Comparison of ENCODE assay signal across 11 cellular contexts in genomic region chr11:101003468-101003867, GRCh38.
A peak's percentile ranks its signal among the peaks of the same experiment; 100 is the strongest.
DNase-seq lines count a peak whose midpoint lies in the region; ATAC-seq, FAIRE-seq and TF ChIP-seq lines count a peak whose summit lies in the region.
"Had no signal": no experiment of that assay in that cellular context is flagged by ENCODE, and none has a peak within 500 bp of the region (broad histone marks: within the 10 kb centered on the region; RNA-seq: fewer than 3 reads in every experiment).

No MANE protein-coding gene starts in this region.

- H3K36me3 ChIP-seq in MM.1S (replicated peaks; ENCODE audit: insufficient read depth, low read length): no peaks in the 10 kb centered on the region
- H3K36me3 ChIP-seq in effector memory CD4-positive, alpha-beta T cell (ENCODE audit: control insufficient read depth, insufficient read depth, low read length): no peaks in the 10 kb centered on the region
- H3K36me3 ChIP-seq: ascending aorta had no signal

- no peak overlapping the region for H3K27ac Mint-ChIP-seq in activated CD4-positive, alpha-beta T cell treated with anti-CD3 and anti-CD28 coated beads, Interleukin-2, amount 10 ng/mL, durations not matched to agents 24 days and 14 days

- H3K79me2 ChIP-seq in MM.1S (ENCODE audit: low read length): no peaks in the 10 kb centered on the region

- H3K4me3 ChIP-seq in MM.1S (ENCODE audit: low read length) (no peak overlapping the region), epithelial cell of proximal tubule (ENCODE audit: low read depth, low read length) (no peak overlapping the region)
- no peak overlapping the region for H3K4me3 ChIP-seq in effector memory CD4-positive, alpha-beta T cell (ENCODE audit: insufficient read depth, low read depth, low read length, poor library complexity, severe bottlenecking)
- H3K4me3 ChIP-seq: ascending aorta had no signal

- no peak overlapping the region for H3K4me2 ChIP-seq in MM.1S (ENCODE audit: low read depth, low read length)

- no peak overlapping the region for H3K27ac ChIP-seq in MM.1S (ENCODE audit: low read length)
- H3K27ac ChIP-seq in effector memory CD4-positive, alpha-beta T cell (ENCODE audit: insufficient read depth, low read length, poor library complexity, severe bottlenecking): no peak overlapping the region
- H3K27ac ChIP-seq: ascending aorta had no signal

- H3K36me3 Mint-ChIP-seq in activated CD4-positive, alpha-beta T cell treated with anti-CD3 and anti-CD28 coated beads, Interleukin-2, amount 10 ng/mL, durations not matched to agents 24 days and 14 days (ENCODE audit: low read depth): no peaks in the 10 kb centered on the region

- H3F3A ChIP-seq in MM.1S (ENCODE audit: insufficient read depth, low read length): no peaks in the 10 kb centered on the region

- H3K9me3 ChIP-seq in MM.1S (replicated peaks; ENCODE audit: insufficient read depth, low read length): no peaks in the 10 kb centered on the region
- no peaks in the 10 kb centered on the region for H3K9me3 ChIP-seq in effector memory CD4-positive, alpha-beta T cell (ENCODE audit: control insufficient read depth, low read length)
- H3K9me3 ChIP-seq: ascending aorta had no signal

- no peaks in the 10 kb centered on the region for H3K9me2 ChIP-seq in MM.1S (replicated peaks; ENCODE audit: insufficient read depth, low read length)

- H3K9me3 Mint-ChIP-seq in activated CD4-positive, alpha-beta T cell treated with anti-CD3 and anti-CD28 coated beads, Interleukin-2, amount 10 ng/mL, durations not matched to agents 24 days and 14 days: no peaks in the 10 kb centered on the region

- no peaks in the 10 kb centered on the region for H3K27me3 Mint-ChIP-seq in activated CD4-positive, alpha-beta T cell treated with anti-CD3 and anti-CD28 coated beads, Interleukin-2, amount 10 ng/mL, durations not matched to agents 24 days and 14 days

- intact Hi-C loops in activated CD4-positive, alpha-beta T cell treated with anti-CD3 and anti-CD28 coated beads, Interleukin-2, amount 10 ng/mL, durations not matched to agents 24 days and 14 days (cut with micrococcal nuclease): no loop called here

- FAIRE-seq in GM19239 (lab: Jason Lieb, UNC): no peak

- H4K20me1 ChIP-seq in MM.1S (ENCODE audit: insufficient read depth, low read length): no peaks in the 10 kb centered on the region

- DNase-seq in MM.1S (no peak), epithelial cell of proximal tubule (ENCODE audit: low read depth) (no peak), GM19239 (ENCODE audit: insufficient read length, low spot score) (no peak), pons (ENCODE audit: low spot score) (no peak)
- no peak for DNase-seq in activated CD4-positive, alpha-beta T cell treated with anti-CD3 and anti-CD28 coated beads, Interleukin-2, amount 10 ng/mL, durations not matched to agents 24 days and 14 days
- DNase-seq in effector memory CD4-positive, alpha-beta T cell: no peak
- DNase-seq: NCI-H1092, SHP77 treated with DMSO at 0.1 percent for 48 hours had no signal

- TF ChIP-seq CTCF in GM12874 (IDR thresholded peaks at IDR 0.05; ENCODE audit: insufficient read depth, low read depth, low read length) (0 out of 2 replicates have a peak, but pooled peaks have one; percentile 4), MM.1S (IDR thresholded peaks at IDR 0.05; ENCODE audit: low read length) (peak; percentile 38), epithelial cell of proximal tubule (conservative IDR thresholded peaks at IDR 0.05; ENCODE audit: low read depth, low read length) (peak; percentile 25)

- no peak overlapping the region for H2AFZ ChIP-seq in MM.1S (ENCODE audit: low read length)

- no peaks in the 10 kb centered on the region for H3K4me1 ChIP-seq in MM.1S (ENCODE audit: low read length)
- no peaks in the 10 kb centered on the region for H3K4me1 ChIP-seq in effector memory CD4-positive, alpha-beta T cell (ENCODE audit: control insufficient read depth, insufficient read depth, low read length, poor library complexity, severe bottlenecking)
- H3K4me1 ChIP-seq: ascending aorta had no signal

- no peaks in the 10 kb centered on the region for H3K4me1 Mint-ChIP-seq in activated CD4-positive, alpha-beta T cell treated with anti-CD3 and anti-CD28 coated beads, Interleukin-2, amount 10 ng/mL, durations not matched to agents 24 days and 14 days

- no peak overlapping the region for H3K4me3 Mint-ChIP-seq in activated CD4-positive, alpha-beta T cell treated with anti-CD3 and anti-CD28 coated beads, Interleukin-2, amount 10 ng/mL, durations not matched to agents 24 days and 14 days

- H3K27me3 ChIP-seq in MM.1S (replicated peaks; ENCODE audit: insufficient read depth, low read length): no peaks in the 10 kb centered on the region
- H3K27me3 ChIP-seq in effector memory CD4-positive, alpha-beta T cell (replicated peaks; ENCODE audit: control insufficient read depth, insufficient read depth, low read length, poor library complexity, severe bottlenecking): no peaks in the 10 kb centered on the region
- H3K27me3 ChIP-seq: ascending aorta had no signal

- ATAC-seq in GM21717 (IDR thresholded peaks at IDR 0.05; ENCODE audit: unreplicated experiment): peak; percentile 67

- H3K9ac ChIP-seq in MM.1S (ENCODE audit: low read length): no peak overlapping the region
